1 cellular context compared by ENCODE assay signal in the genomic region with DNA sequence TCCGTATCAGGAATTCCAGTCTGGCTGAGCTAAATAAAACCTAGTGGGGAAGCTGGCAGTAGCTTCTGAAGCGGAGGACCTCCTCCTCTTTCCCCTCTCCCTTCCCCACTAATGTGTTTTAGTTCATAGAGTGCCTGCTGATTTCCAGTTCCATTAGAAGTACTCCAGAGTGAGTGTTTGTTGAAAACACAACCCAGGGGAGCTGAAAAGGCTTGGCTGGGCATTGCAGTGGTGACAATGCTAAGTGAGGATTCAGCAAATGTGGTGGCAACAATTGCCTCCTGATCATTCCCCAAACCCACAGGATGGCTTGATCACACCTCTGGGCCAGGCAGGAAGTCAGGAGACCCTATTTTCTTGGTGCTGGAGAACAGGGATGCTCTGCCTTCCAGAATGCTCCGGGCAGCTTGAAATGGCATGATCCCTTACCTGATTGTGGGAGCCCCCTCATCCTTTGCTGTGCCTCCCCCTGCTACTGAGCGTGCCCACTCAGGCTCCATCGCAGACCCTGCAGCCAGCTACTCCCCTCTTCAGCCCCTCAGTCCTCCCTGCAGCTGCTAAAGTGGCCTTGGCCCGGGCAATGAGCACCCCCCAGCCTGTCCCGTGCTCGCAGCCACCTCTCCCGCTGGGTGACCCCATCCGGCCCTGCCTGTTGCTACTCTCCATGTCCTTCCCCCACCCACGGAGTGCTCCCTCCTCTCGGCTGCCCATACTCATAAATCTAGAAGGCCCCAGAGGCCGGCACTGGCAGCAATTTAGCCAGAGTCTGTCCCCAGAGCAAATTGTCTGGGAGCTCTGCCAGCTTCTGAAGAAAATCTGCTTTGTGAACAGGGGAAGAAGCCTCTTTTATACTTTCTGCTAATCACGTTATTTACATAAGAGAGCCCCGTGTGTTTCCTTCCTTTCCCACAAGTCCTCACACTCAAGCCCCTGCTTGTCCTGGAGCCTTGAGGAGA.
TF ChIP-seq lines count a peak whose summit lies in the region.

No MANE protein-coding gene starts in this region.

TF ChIP-seq in HepG2, 621 proteins besides CTCF, POLR2A, EP300 and RAD21 (continued from another document):
- no peak for TF ChIP-seq FOXJ3 (CRISPR knock-in tag; IDR thresholded peaks at IDR 0.05; ENCODE audit: borderline replicate concordance)
- TF ChIP-seq MTF1 (CRISPR knock-in tag; IDR thresholded peaks at IDR 0.05) = no peak
- TF ChIP-seq ETV6 (CRISPR knock-in tag; conservative IDR thresholded peaks at IDR 0.05) = no peak
- TF ChIP-seq ZNF367 (CRISPR knock-in tag; IDR thresholded peaks at IDR 0.05; ENCODE audit: borderline replicate concordance) = no peak
- TF ChIP-seq ZNF605 (CRISPR knock-in tag; IDR thresholded peaks at IDR 0.05) = no peak
- no peak for TF ChIP-seq RARG (CRISPR knock-in tag; IDR thresholded peaks at IDR 0.05; ENCODE audit: low read depth)
- TF ChIP-seq, protein P1, sequence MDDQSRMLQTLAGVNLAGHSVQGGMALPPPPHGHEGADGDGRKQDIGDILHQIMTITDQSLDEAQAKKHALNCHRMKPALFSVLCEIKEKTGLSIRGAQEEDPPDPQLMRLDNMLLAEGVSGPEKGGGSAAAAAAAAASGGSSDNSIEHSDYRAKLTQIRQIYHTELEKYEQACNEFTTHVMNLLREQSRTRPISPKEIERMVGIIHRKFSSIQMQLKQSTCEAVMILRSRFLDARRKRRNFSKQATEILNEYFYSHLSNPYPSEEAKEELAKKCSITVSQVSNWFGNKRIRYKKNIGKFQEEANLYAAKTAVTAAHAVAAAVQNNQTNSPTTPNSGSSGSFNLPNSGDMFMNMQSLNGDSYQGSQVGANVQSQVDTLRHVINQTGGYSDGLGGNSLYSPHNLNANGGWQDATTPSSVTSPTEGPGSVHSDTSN (CRISPR knock-in tag; IDR thresholded peaks at IDR 0.05; ENCODE audit: borderline replicate concordance) = no peak
- no peak for TF ChIP-seq ZNF790 (CRISPR knock-in tag; IDR thresholded peaks at IDR 0.05; ENCODE audit: borderline replicate concordance)
- TF ChIP-seq CENPX (CRISPR knock-in tag; IDR thresholded peaks at IDR 0.05) = no peak
- no peak for TF ChIP-seq ERF (CRISPR knock-in tag; IDR thresholded peaks at IDR 0.05)
- TF ChIP-seq, protein P2, sequence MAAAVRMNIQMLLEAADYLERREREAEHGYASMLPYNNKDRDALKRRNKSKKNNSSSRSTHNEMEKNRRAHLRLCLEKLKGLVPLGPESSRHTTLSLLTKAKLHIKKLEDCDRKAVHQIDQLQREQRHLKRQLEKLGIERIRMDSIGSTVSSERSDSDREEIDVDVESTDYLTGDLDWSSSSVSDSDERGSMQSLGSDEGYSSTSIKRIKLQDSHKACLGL (CRISPR knock-in tag; IDR thresholded peaks at IDR 0.05) = no peak
- no peak for TF ChIP-seq FUBP1 (CRISPR knock-in tag; IDR thresholded peaks at IDR 0.05; ENCODE audit: borderline replicate concordance)
- TF ChIP-seq ZNF232 (CRISPR knock-in tag; IDR thresholded peaks at IDR 0.05; ENCODE audit: borderline replicate concordance) = no peak
TF ChIP-seq in HepG2: peak in this region for 0.
